1 cellular context compared by ENCODE assay signal in genomic region chr12:99053599-99054362, GRCh38.
TF ChIP-seq lines count a peak whose summit lies in the region.

No MANE protein-coding gene starts in this region.

TF ChIP-seq in SK-N-SH, 30 proteins besides CTCF, POLR2A, EP300 and RAD21 (continued from another document):
- TF ChIP-seq RXRA (IDR thresholded peaks at IDR 0.05; ENCODE audit: borderline replicate concordance, low read depth) = no peak
- no peak for TF ChIP-seq ELF1 (IDR thresholded peaks at IDR 0.05)
- no peak for TF ChIP-seq JUND (IDR thresholded peaks at IDR 0.05)
- TF ChIP-seq GATA2 (CRISPR knock-in tag; IDR thresholded peaks at IDR 0.05) = no peak
- no peak for TF ChIP-seq GABPA (IDR thresholded peaks at IDR 0.05; ENCODE audit: low read depth)
- TF ChIP-seq, protein P1, sequence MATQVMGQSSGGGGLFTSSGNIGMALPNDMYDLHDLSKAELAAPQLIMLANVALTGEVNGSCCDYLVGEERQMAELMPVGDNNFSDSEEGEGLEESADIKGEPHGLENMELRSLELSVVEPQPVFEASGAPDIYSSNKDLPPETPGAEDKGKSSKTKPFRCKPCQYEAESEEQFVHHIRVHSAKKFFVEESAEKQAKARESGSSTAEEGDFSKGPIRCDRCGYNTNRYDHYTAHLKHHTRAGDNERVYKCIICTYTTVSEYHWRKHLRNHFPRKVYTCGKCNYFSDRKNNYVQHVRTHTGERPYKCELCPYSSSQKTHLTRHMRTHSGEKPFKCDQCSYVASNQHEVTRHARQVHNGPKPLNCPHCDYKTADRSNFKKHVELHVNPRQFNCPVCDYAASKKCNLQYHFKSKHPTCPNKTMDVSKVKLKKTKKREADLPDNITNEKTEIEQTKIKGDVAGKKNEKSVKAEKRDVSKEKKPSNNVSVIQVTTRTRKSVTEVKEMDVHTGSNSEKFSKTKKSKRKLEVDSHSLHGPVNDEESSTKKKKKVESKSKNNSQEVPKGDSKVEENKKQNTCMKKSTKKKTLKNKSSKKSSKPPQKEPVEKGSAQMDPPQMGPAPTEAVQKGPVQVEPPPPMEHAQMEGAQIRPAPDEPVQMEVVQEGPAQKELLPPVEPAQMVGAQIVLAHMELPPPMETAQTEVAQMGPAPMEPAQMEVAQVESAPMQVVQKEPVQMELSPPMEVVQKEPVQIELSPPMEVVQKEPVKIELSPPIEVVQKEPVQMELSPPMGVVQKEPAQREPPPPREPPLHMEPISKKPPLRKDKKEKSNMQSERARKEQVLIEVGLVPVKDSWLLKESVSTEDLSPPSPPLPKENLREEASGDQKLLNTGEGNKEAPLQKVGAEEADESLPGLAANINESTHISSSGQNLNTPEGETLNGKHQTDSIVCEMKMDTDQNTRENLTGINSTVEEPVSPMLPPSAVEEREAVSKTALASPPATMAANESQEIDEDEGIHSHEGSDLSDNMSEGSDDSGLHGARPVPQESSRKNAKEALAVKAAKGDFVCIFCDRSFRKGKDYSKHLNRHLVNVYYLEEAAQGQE (IDR thresholded peaks at IDR 0.05; ENCODE audit: low read depth, low read length) = no peak
- no peak for TF ChIP-seq PBX3 (IDR thresholded peaks at IDR 0.05)
- TF ChIP-seq SIN3A (IDR thresholded peaks at IDR 0.05; ENCODE audit: borderline replicate concordance, low read depth, low read length) = no peak
- TF ChIP-seq SMC3 (IDR thresholded peaks at IDR 0.05; ENCODE audit: low read depth, low read length) = no peak
- TF ChIP-seq, protein P2, sequence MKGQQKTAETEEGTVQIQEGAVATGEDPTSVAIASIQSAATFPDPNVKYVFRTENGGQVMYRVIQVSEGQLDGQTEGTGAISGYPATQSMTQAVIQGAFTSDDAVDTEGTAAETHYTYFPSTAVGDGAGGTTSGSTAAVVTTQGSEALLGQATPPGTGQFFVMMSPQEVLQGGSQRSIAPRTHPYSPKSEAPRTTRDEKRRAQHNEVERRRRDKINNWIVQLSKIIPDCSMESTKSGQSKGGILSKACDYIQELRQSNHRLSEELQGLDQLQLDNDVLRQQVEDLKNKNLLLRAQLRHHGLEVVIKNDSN (IDR thresholded peaks at IDR 0.05; ENCODE audit: borderline replicate concordance, low read depth) = no peak
- TF ChIP-seq MAX (IDR thresholded peaks at IDR 0.05; ENCODE audit: low read depth) = no peak
- TF ChIP-seq RFX5 (IDR thresholded peaks at IDR 0.05; ENCODE audit: low read length) = no peak
- no peak for TF ChIP-seq NRF1 (IDR thresholded peaks at IDR 0.05; ENCODE audit: low read depth, low read length)
